Comparison of ENCODE assay signal across 18 cellular contexts in the genomic region with DNA sequence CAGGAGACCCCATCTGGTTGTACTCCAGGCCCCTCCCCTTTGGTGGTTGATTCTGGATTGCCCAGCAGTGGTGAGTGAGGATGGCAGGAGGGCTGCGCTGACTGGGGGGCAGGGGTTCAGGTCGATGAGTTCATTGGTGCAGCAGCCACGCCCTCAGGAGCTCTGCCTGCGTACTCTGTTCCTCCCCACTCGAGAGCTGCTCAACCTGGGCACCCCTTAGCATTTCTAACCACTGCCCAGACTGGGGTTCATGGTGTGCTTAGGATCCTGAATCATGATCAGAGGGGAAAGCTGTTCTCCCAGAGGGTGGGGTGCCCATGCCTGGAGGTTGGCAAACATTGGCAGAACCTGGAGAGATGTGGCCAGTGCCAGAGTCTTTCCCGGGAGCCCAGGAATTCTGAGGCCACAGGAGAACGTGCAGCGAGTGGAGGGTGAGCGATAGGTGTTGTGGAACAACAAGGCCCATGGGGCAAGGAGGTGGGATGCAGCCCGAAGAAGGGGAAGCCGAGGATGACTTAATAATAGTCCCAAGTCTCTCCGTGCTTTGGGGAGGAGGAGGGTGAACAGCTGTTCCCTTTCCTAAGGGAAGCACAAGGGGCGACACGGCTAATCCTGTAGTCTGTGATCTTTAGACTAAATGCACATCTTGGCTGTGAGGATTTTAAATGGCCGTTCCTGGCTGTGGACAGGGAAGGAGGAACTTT.
DNase-seq lines count a peak whose midpoint lies in the region; ATAC-seq, FAIRE-seq and TF ChIP-seq lines count a peak whose summit lies in the region.
"Had no signal": no experiment of that assay in that cellular context is flagged by ENCODE, and none has a peak within 500 bp of the region (broad histone marks: within the 10 kb centered on the region; RNA-seq: fewer than 3 reads in every experiment).

No MANE protein-coding gene starts in this region.

- H3K36me3 Mint-ChIP-seq in activated naive CD8-positive, alpha-beta T cell treated with anti-CD3 and anti-CD28 coated beads, Interleukin-2, amount 50 U/mL, for 24 hours (ENCODE audit: low read depth): no peaks in the 10 kb centered on the region
- no peaks in the 10 kb centered on the region for H3K36me3 Mint-ChIP-seq in activated naive CD8-positive, alpha-beta T cell treated with anti-CD3 and anti-CD28 coated beads for 36 hours
- H3K36me3 Mint-ChIP-seq: CD4-positive, alpha-beta memory T cell had no signal

- H3K4me1 Mint-ChIP-seq in activated naive CD8-positive, alpha-beta T cell treated with anti-CD3 and anti-CD28 coated beads, Interleukin-2, amount 50 U/mL, for 24 hours: peaks cover 12% of the 10 kb centered on the region
- peaks cover 9% of the 10 kb centered on the region for H3K4me1 Mint-ChIP-seq in activated naive CD8-positive, alpha-beta T cell treated with anti-CD3 and anti-CD28 coated beads for 36 hours

- no peak for DNase-seq in activated naive CD8-positive, alpha-beta T cell treated with anti-CD3 and anti-CD28 coated beads, Interleukin-2, amount 50 U/mL, for 24 hours
- no peak for DNase-seq in activated naive CD8-positive, alpha-beta T cell treated with anti-CD3 and anti-CD28 coated beads for 36 hours
- DNase-seq in NCI-H524 treated with DMSO at 0.1 percent for 48 hours (lab: John Stamatoyannopoulos, UW) (peak; percentile 9), MG63 (no peak), D721Med (ENCODE audit: insufficient read length, low spot score) (no peak), activated gamma-delta T cell (lab: John Stamatoyannopoulos, UW) (no peak)
- DNase-seq: CD4-positive, alpha-beta memory T cell; GDM1; GM23248 had no signal

- H3K27me3 Mint-ChIP-seq in activated naive CD8-positive, alpha-beta T cell treated with anti-CD3 and anti-CD28 coated beads, Interleukin-2, amount 50 U/mL, for 24 hours: peaks cover 8% of the 10 kb centered on the region
- H3K27me3 Mint-ChIP-seq in activated naive CD8-positive, alpha-beta T cell treated with anti-CD3 and anti-CD28 coated beads for 36 hours: no peaks in the 10 kb centered on the region
- H3K27me3 Mint-ChIP-seq: CD4-positive, alpha-beta memory T cell had no signal

- H3K27me3 ChIP-seq in MG63: peaks cover 9% of the 10 kb centered on the region
- H3K27me3 ChIP-seq: BLaER1 had no signal

- peak overlapping the region; percentile 8 for H3K27ac ChIP-seq in cingulate gyrus (ENCODE audit: low read depth, low read length)
- H3K27ac ChIP-seq in temporal lobe (ENCODE audit: low read depth, low read length): peak overlapping the region; percentile 14
- H3K27ac ChIP-seq: 22Rv1, BLaER1, GM23248 had no signal

- no peaks in the 10 kb centered on the region for H3K9me3 Mint-ChIP-seq in activated naive CD8-positive, alpha-beta T cell treated with anti-CD3 and anti-CD28 coated beads, Interleukin-2, amount 50 U/mL, for 24 hours
- H3K9me3 Mint-ChIP-seq in activated naive CD8-positive, alpha-beta T cell treated with anti-CD3 and anti-CD28 coated beads for 36 hours: no peaks in the 10 kb centered on the region

- peak overlapping the region; percentile 10 for H3K27ac Mint-ChIP-seq in activated naive CD8-positive, alpha-beta T cell treated with anti-CD3 and anti-CD28 coated beads, Interleukin-2, amount 50 U/mL, for 24 hours
- H3K27ac Mint-ChIP-seq in activated naive CD8-positive, alpha-beta T cell treated with anti-CD3 and anti-CD28 coated beads for 36 hours: no peak overlapping the region
- H3K27ac Mint-ChIP-seq: CD4-positive, alpha-beta memory T cell had no signal

- H3K4me3 ChIP-seq in MG63: no peak overlapping the region
- H3K4me3 ChIP-seq: A549, BLaER1, GM23248, HAP-1 had no signal

- ATAC-seq in activated naive CD8-positive, alpha-beta T cell treated with anti-CD3 and anti-CD28 coated beads, Interleukin-2, amount 50 U/mL, for 24 hours: no peak
- ATAC-seq: A549 had no signal

- no peak overlapping the region for H3K4me3 Mint-ChIP-seq in activated naive CD8-positive, alpha-beta T cell treated with anti-CD3 and anti-CD28 coated beads, Interleukin-2, amount 50 U/mL, for 24 hours
- H3K4me3 Mint-ChIP-seq in activated naive CD8-positive, alpha-beta T cell treated with anti-CD3 and anti-CD28 coated beads for 36 hours: no peak overlapping the region
- H3K4me3 Mint-ChIP-seq: CD14-positive monocyte; CD4-positive, alpha-beta memory T cell had no signal

- no peaks in the 10 kb centered on the region for H3K9me3 ChIP-seq in MG63
- H3K9me3 ChIP-seq: A549, BLaER1, HAP-1 had no signal

- TF ChIP-seq CTCF in D721Med (IDR thresholded peaks at IDR 0.05; ENCODE audit: insufficient read depth, missing control alignments): no peak

- FAIRE-seq in D721Med (lab: Jason Lieb, UNC): no peak
- FAIRE-seq: A549, GM12892, GM18507 had no signal

- no peaks in the 10 kb centered on the region for H3K36me3 ChIP-seq in MG63
- H3K36me3 ChIP-seq: HAP-1 had no signal
